In genomic region chr3:101170047-101170771, GRCh38 we compare ENCODE assay signal across 1 cellular context.
TF ChIP-seq lines count a peak whose summit lies in the region.

No MANE protein-coding gene starts in this region.

TF ChIP-seq in K562, 482 proteins besides CTCF, POLR2A, EP300 and RAD21 (continued from another document):
- TF ChIP-seq, protein P1, sequence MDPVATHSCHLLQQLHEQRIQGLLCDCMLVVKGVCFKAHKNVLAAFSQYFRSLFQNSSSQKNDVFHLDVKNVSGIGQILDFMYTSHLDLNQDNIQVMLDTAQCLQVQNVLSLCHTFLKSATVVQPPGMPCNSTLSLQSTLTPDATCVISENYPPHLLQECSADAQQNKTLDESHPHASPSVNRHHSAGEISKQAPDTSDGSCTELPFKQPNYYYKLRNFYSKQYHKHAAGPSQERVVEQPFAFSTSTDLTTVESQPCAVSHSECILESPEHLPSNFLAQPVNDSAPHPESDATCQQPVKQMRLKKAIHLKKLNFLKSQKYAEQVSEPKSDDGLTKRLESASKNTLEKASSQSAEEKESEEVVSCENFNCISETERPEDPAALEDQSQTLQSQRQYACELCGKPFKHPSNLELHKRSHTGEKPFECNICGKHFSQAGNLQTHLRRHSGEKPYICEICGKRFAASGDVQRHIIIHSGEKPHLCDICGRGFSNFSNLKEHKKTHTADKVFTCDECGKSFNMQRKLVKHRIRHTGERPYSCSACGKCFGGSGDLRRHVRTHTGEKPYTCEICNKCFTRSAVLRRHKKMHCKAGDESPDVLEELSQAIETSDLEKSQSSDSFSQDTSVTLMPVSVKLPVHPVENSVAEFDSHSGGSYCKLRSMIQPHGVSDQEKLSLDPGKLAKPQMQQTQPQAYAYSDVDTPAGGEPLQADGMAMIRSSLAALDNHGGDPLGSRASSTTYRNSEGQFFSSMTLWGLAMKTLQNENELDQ (CRISPR knock-in tag; IDR thresholded peaks at IDR 0.05; ENCODE audit: borderline replicate concordance) = no peak
- TF ChIP-seq ZBTB1 (CRISPR knock-in tag; IDR thresholded peaks at IDR 0.05; ENCODE audit: borderline replicate concordance, low read depth) (no peak), ADNP (tag; IDR thresholded peaks at IDR 0.05) (no peak), KDM5B (IDR thresholded peaks at IDR 0.05; ENCODE audit: insufficient replicate concordance, low read depth, low read length) (no peak), EWSR1 (IDR thresholded peaks at IDR 0.05; ENCODE audit: borderline replicate concordance, low read depth, partially characterized antibody) (no peak), CREBBP (IDR thresholded peaks at IDR 0.05; ENCODE audit: low read depth, low read length) (no peak), HSF4 (CRISPR knock-in tag; IDR thresholded peaks at IDR 0.05; ENCODE audit: borderline replicate concordance) (no peak), NELFE (IDR thresholded peaks at IDR 0.05; ENCODE audit: insufficient read depth, insufficient read length) (no peak), JUND (IDR thresholded peaks at IDR 0.05; ENCODE audit: borderline replicate concordance, low read depth, low read length) (peak; percentile 49; the same call in 1 of the 2 replicates), JUND (tag; IDR thresholded peaks at IDR 0.05; ENCODE audit: borderline replicate concordance, low read depth, low read length) (no peak; the same call in 2 of the 3 replicates), HEY1 (CRISPR knock-in tag; IDR thresholded peaks at IDR 0.05; ENCODE audit: borderline replicate concordance) (no peak), ZBTB7A (IDR thresholded peaks at IDR 0.05; ENCODE audit: borderline replicate concordance, control insufficient read depth, low read depth, low read length) (no peak), SIX5 (IDR thresholded peaks at IDR 0.05; ENCODE audit: borderline replicate concordance in 1 of 2, insufficient read depth in 1 of 2, low read depth in 1 of 2, low read length in 2 of 2) (no peak), TCF3 (CRISPR knock-in tag; IDR thresholded peaks at IDR 0.05) (peak; percentile 43), RCOR1 (IDR thresholded peaks at IDR 0.05; ENCODE audit: borderline replicate concordance in 1 of 2, low read depth in 2 of 2, low read length in 2 of 2) (no peak), CBFA2T3 (IDR thresholded peaks at IDR 0.05) (peak; percentile 73), ZNF133 (CRISPR knock-in tag; IDR thresholded peaks at IDR 0.05) (no peak), CBFA2T2 (conservative IDR thresholded peaks at IDR 0.05) (peak; percentile 61), ZFP36 (IDR thresholded peaks at IDR 0.05; ENCODE audit: low read depth, low read length, partially characterized antibody) (no peak), SMC3 (conservative IDR thresholded peaks at IDR 0.05; ENCODE audit: insufficient read depth, low read depth, low read length) (no peak), ARID1B (IDR thresholded peaks at IDR 0.05) (peak; percentile 24; the same call in 1 of the 2 replicates), RBM14 (IDR thresholded peaks at IDR 0.05; ENCODE audit: borderline replicate concordance, insufficient read depth, low read depth, low read length) (no peak), ZNF699 (CRISPR knock-in tag; IDR thresholded peaks at IDR 0.05; ENCODE audit: insufficient replicate concordance) (no peak), MCM2 (IDR thresholded peaks at IDR 0.05; ENCODE audit: low read depth) (no peak)
- TF ChIP-seq, protein P2, sequence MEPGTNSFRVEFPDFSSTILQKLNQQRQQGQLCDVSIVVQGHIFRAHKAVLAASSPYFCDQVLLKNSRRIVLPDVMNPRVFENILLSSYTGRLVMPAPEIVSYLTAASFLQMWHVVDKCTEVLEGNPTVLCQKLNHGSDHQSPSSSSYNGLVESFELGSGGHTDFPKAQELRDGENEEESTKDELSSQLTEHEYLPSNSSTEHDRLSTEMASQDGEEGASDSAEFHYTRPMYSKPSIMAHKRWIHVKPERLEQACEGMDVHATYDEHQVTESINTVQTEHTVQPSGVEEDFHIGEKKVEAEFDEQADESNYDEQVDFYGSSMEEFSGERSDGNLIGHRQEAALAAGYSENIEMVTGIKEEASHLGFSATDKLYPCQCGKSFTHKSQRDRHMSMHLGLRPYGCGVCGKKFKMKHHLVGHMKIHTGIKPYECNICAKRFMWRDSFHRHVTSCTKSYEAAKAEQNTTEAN (CRISPR knock-in tag; IDR thresholded peaks at IDR 0.05) = no peak
- TF ChIP-seq, protein P3, sequence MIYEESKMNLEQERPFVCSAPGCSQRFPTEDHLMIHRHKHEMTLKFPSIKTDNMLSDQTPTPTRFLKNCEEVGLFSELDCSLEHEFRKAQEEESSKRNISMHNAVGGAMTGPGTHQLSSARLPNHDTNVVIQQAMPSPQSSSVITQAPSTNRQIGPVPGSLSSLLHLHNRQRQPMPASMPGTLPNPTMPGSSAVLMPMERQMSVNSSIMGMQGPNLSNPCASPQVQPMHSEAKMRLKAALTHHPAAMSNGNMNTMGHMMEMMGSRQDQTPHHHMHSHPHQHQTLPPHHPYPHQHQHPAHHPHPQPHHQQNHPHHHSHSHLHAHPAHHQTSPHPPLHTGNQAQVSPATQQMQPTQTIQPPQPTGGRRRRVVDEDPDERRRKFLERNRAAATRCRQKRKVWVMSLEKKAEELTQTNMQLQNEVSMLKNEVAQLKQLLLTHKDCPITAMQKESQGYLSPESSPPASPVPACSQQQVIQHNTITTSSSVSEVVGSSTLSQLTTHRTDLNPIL (CRISPR knock-in tag; IDR thresholded peaks at IDR 0.05) = no peak
